14 cellular contexts compared by ENCODE assay signal in genomic region chr3:69058947-69059224, GRCh38. TPM values are rescaled to one million over a fixed set of nuclear protein-coding genes. Genes with fewer than 3 reads are reported as not detected.
A peak's percentile ranks its signal among the peaks of the same experiment; 100 is the strongest.
DNase-seq lines count a peak whose midpoint lies in the region; ATAC-seq lines count a peak whose summit lies in the region.
"Had no signal": no experiment of that assay in that cellular context is flagged by ENCODE, and none has a peak within 500 bp of the region (broad histone marks: within the 10 kb centered on the region; RNA-seq: fewer than 3 reads in every experiment).

No MANE protein-coding gene starts in this region.

- H3K4me3 Mint-ChIP-seq in CD4-positive, alpha-beta memory T cell = peak overlapping the region in 6 of 8 donors; percentile 44 to 75 (median 68)
- peak overlapping the region; percentile 41 for H3K4me3 Mint-ChIP-seq in activated CD8-positive, alpha-beta T cell treated with anti-CD3 and anti-CD28 coated beads, Interleukin-2, amount 10 ng/mL, durations not matched to agents 7 days and 5 days
- H3K4me3 Mint-ChIP-seq in naive thymus-derived CD8-positive, alpha-beta T cell = peak overlapping the region in 8 of 10 donors; percentile 6 to 72 (median 58)

- peak overlapping the region; percentile 17 for H3K27ac ChIP-seq in CD4-positive, alpha-beta memory T cell (ENCODE audit: low read depth, low read length)

- no peak overlapping the region for H3K4me3 ChIP-seq in CD4-positive, alpha-beta memory T cell (ENCODE audit: low read length in 2 of 2)

- H3K9me3 ChIP-seq in CD4-positive, alpha-beta memory T cell (ENCODE audit: control insufficient read depth in 1 of 2, low read length in 2 of 2) = no peaks in the 10 kb centered on the region

- POLR2A ChIA-PET in CD4-positive, alpha-beta memory T cell (lab: Charles Lee; ENCODE audit: partially characterized antibody) = interaction anchor here (0.7 to 10.3 kb wide), 3 partner anchors 20 to 35 kb away, joined by 3 to 208 read pairs (median 46); partner anchors contain the start of genes ARL6IP5 and UBA3
- POLR2A ChIA-PET in activated CD8-positive, alpha-beta T cell treated with anti-CD3 and anti-CD28 coated beads, Interleukin-2, amount 10 ng/mL, durations not matched to agents 7 days and 5 days (lab: Charles Lee) = interaction anchor here (0.9 to 3.8 kb wide), 4 partner anchors 14 to 35 kb away, joined by 3 to 50 read pairs (median 6); partner anchors contain the start of genes ARL6IP5 and UBA3
- POLR2A ChIA-PET in naive thymus-derived CD8-positive, alpha-beta T cell (lab: Charles Lee) = interaction anchor here (1.2 to 2.4 kb wide), 6 partner anchors 21 to 62 kb away, joined by 3 to 13 read pairs (median 7); partner anchors contain the start of genes ARL6IP5 and UBA3

- DNase-seq in CD4-positive, alpha-beta memory T cell = no peak
- DNase-seq in activated CD8-positive, alpha-beta T cell treated with anti-CD3 and anti-CD28 coated beads, Interleukin-2, amount 10 ng/mL, durations not matched to agents 7 days and 5 days = no peak
- no peak for DNase-seq in naive thymus-derived CD8-positive, alpha-beta T cell
- DNase-seq in nucleus accumbens (lab: John Stamatoyannopoulos, UW) (no peak), NCI-H2196 (lab: John Stamatoyannopoulos, UW; ENCODE audit: unreplicated experiment) (no peak)
- DNase-seq: erythroblast, glutamatergic neuron, HCEC 1CT, NCI-H1105, NCI-H2171 treated with DMSO at 0.1 percent for 48 hours, occipital lobe, Right ventricle myocardium superior had no signal

- peaks cover 24 to 54% (median 33%) of the 10 kb centered on the region in 4 donors for H3K4me1 Mint-ChIP-seq in CD4-positive, alpha-beta memory T cell
- H3K4me1 Mint-ChIP-seq in activated CD8-positive, alpha-beta T cell treated with anti-CD3 and anti-CD28 coated beads, Interleukin-2, amount 10 ng/mL, durations not matched to agents 7 days and 5 days (ENCODE audit: low read depth) = peaks cover 50% of the 10 kb centered on the region
- H3K4me1 Mint-ChIP-seq in naive thymus-derived CD8-positive, alpha-beta T cell = peaks cover 14 to 43% (median 29%) of the 10 kb centered on the region in 4 donors

- H3K9me3 Mint-ChIP-seq in CD4-positive, alpha-beta memory T cell = peaks cover 0 to 4% (median 0%) of the 10 kb centered on the region in 8 donors
- peaks cover 4% of the 10 kb centered on the region for H3K9me3 Mint-ChIP-seq in activated CD8-positive, alpha-beta T cell treated with anti-CD3 and anti-CD28 coated beads, Interleukin-2, amount 10 ng/mL, durations not matched to agents 7 days and 5 days (ENCODE audit: insufficient read depth)
- no peaks in the 10 kb centered on the region for H3K9me3 Mint-ChIP-seq in naive thymus-derived CD8-positive, alpha-beta T cell

- H3K27ac Mint-ChIP-seq in CD4-positive, alpha-beta memory T cell = peak overlapping the region; percentile 83 to 96 (median 89)
- peak overlapping the region; percentile 90 for H3K27ac Mint-ChIP-seq in activated CD8-positive, alpha-beta T cell treated with anti-CD3 and anti-CD28 coated beads, Interleukin-2, amount 10 ng/mL, durations not matched to agents 7 days and 5 days
- peak overlapping the region; percentile 80 to 97 (median 91) for H3K27ac Mint-ChIP-seq in naive thymus-derived CD8-positive, alpha-beta T cell

- H3K36me3 Mint-ChIP-seq in CD4-positive, alpha-beta memory T cell = peaks cover 44 to 58% of the 10 kb centered on the region in 2 donors
- peaks cover 72% of the 10 kb centered on the region for H3K36me3 Mint-ChIP-seq in activated CD8-positive, alpha-beta T cell treated with anti-CD3 and anti-CD28 coated beads, Interleukin-2, amount 10 ng/mL, durations not matched to agents 7 days and 5 days (ENCODE audit: low read depth)
- peaks cover 8 to 55% (median 32%) of the 10 kb centered on the region in 3 donors for H3K36me3 Mint-ChIP-seq in naive thymus-derived CD8-positive, alpha-beta T cell

- ATAC-seq in GM21723 (IDR thresholded peaks at IDR 0.05; ENCODE audit: unreplicated experiment) (peak; percentile 11), GM21381 (IDR thresholded peaks at IDR 0.05; ENCODE audit: unreplicated experiment) (no peak)
- ATAC-seq in activated CD8-positive, alpha-beta T cell treated with anti-CD3 and anti-CD28 coated beads, Interleukin-2, amount 10 ng/mL, durations not matched to agents 7 days and 5 days = peak; percentile 18
- no peak for ATAC-seq in naive thymus-derived CD8-positive, alpha-beta T cell

- H3K36me3 ChIP-seq in CD4-positive, alpha-beta memory T cell (ENCODE audit: insufficient read depth, low read length) = peaks cover 29% of the 10 kb centered on the region

- no peaks in the 10 kb centered on the region for H3K27me3 ChIP-seq in CD4-positive, alpha-beta memory T cell (ENCODE audit: insufficient read depth, low read length)

- peaks cover 37% of the 10 kb centered on the region for H3K4me1 ChIP-seq in CD4-positive, alpha-beta memory T cell (ENCODE audit: insufficient read depth, low read length)

- no peaks in the 10 kb centered on the region for H3K27me3 Mint-ChIP-seq in CD4-positive, alpha-beta memory T cell
- H3K27me3 Mint-ChIP-seq in activated CD8-positive, alpha-beta T cell treated with anti-CD3 and anti-CD28 coated beads, Interleukin-2, amount 10 ng/mL, durations not matched to agents 7 days and 5 days (ENCODE audit: low read depth) = no peaks in the 10 kb centered on the region
- no peaks in the 10 kb centered on the region for H3K27me3 Mint-ChIP-seq in naive thymus-derived CD8-positive, alpha-beta T cell

- CTCF ChIA-PET in CD4-positive, alpha-beta memory T cell (lab: Charles Lee; ENCODE audit: partially characterized antibody) = interaction anchor here (0.9 to 2.1 kb wide), 4 partner anchors 11 to 33 kb away, joined by 3 to 5 read pairs (median 4); no protein-coding TSS in a partner anchor
- CTCF ChIA-PET in activated CD8-positive, alpha-beta T cell treated with anti-CD3 and anti-CD28 coated beads, Interleukin-2, amount 10 ng/mL, durations not matched to agents 7 days and 5 days (lab: Charles Lee) = interaction anchor here (0.9 to 2.8 kb wide), 3 partner anchors 25 to 33 kb away, joined by 4 to 9 read pairs (median 4); no protein-coding TSS in a partner anchor

- intact Hi-C loops in CD4-positive, alpha-beta memory T cell (cut with micrococcal nuclease) = no loop called here

RNA-seq across cellular contexts. Expression of gene TMF1, which starts 6.8 kb away (rescaled TPM):
- total RNA-seq in CD4-positive, alpha-beta memory T cell = 10 to 100 TPM; 58.5 to 61.0 TPM
- 10 to 100 TPM; 42.8 to 43.2 TPM for polyA plus RNA-seq in CD4-positive, alpha-beta memory T cell
- total RNA-seq in activated CD8-positive, alpha-beta T cell treated with anti-CD3 and anti-CD28 coated beads, Interleukin-2, amount 10 ng/mL, durations not matched to agents 7 days and 5 days = 10 to 100 TPM; 47.5 to 49.3 TPM
- 10 to 100 TPM; 38.5 to 43.7 TPM for total RNA-seq in naive thymus-derived CD8-positive, alpha-beta T cell
- 10 to 100 TPM; 28.0 to 34.7 (median 34.6) TPM for polyA plus RNA-seq in naive thymus-derived CD8-positive, alpha-beta T cell

RNA-seq across cellular contexts. Expression of gene UBA3, which starts 21.3 kb away (rescaled TPM):
- 10 to 100 TPM; 81.0 to 81.6 TPM for total RNA-seq in CD4-positive, alpha-beta memory T cell
- 100 to 1,000 TPM in 1 of 2 donors, 10 to 100 TPM in 1; 60.1 to 105 TPM for polyA plus RNA-seq in CD4-positive, alpha-beta memory T cell
- total RNA-seq in activated CD8-positive, alpha-beta T cell treated with anti-CD3 and anti-CD28 coated beads, Interleukin-2, amount 10 ng/mL, durations not matched to agents 7 days and 5 days = 100 to 1,000 TPM in 1 of 2 experiments, 10 to 100 TPM in 1; 95.5 to 101 TPM
- 10 to 100 TPM; 71.8 to 80.1 TPM for total RNA-seq in naive thymus-derived CD8-positive, alpha-beta T cell
- polyA plus RNA-seq in naive thymus-derived CD8-positive, alpha-beta T cell = 10 to 100 TPM; 35.1 to 49.1 (median 45.5) TPM

RNA-seq across cellular contexts. Expression of gene ARL6IP5, which starts 25.9 kb away (rescaled TPM):
- total RNA-seq in CD4-positive, alpha-beta memory T cell = 100 to 1,000 TPM; 147 to 156 TPM
- 100 to 1,000 TPM; 500 to 953 TPM for polyA plus RNA-seq in CD4-positive, alpha-beta memory T cell
- total RNA-seq in activated CD8-positive, alpha-beta T cell treated with anti-CD3 and anti-CD28 coated beads, Interleukin-2, amount 10 ng/mL, durations not matched to agents 7 days and 5 days = 100 to 1,000 TPM; 148 to 153 TPM
- total RNA-seq in naive thymus-derived CD8-positive, alpha-beta T cell = 100 to 1,000 TPM; 109 to 111 TPM
- polyA plus RNA-seq in naive thymus-derived CD8-positive, alpha-beta T cell = 100 to 1,000 TPM; 315 to 450 (median 375) TPM

RNA-seq across cellular contexts. Expression of gene EOGT, which starts 45.4 kb away (rescaled TPM):
- 10 to 100 TPM; 26.7 to 28.6 TPM for total RNA-seq in CD4-positive, alpha-beta memory T cell
- 1 to 10 TPM; 8.2 to 9.2 TPM for polyA plus RNA-seq in CD4-positive, alpha-beta memory T cell
- total RNA-seq in activated CD8-positive, alpha-beta T cell treated with anti-CD3 and anti-CD28 coated beads, Interleukin-2, amount 10 ng/mL, durations not matched to agents 7 days and 5 days = 10 to 100 TPM in 1 of 2 experiments, 1 to 10 TPM in 1; 9.4 to 13.6 TPM
- 10 to 100 TPM; 14.4 to 17.4 TPM for total RNA-seq in naive thymus-derived CD8-positive, alpha-beta T cell
- 1 to 10 TPM; 5.0 to 5.7 (median 5.6) TPM for polyA plus RNA-seq in naive thymus-derived CD8-positive, alpha-beta T cell

Comparison
In these comparisons a context has a peak if more than half of its experiments do, and no peak if none do; other contexts are left out.
1. ATAC-seq: peak in GM21723 (single experiment) and activated CD8-positive, alpha-beta T cell treated with anti-CD3 and anti-CD28 coated beads, Interleukin-2, amount 10 ng/mL, durations not matched to agents 7 days and 5 days (single experiment); none in naive thymus-derived CD8-positive, alpha-beta T cell (0 of 2) and GM21381 (single experiment).
2. Peak in every context shown above with its lines, with median percentiles within 50 percentile points of each other: H3K27ac Mint-ChIP-seq and H3K4me3 Mint-ChIP-seq.